In genomic region chr3:53213276-53213675, GRCh38 we compare ENCODE assay signal across 25 cellular contexts.
"Had no signal": no experiment of that assay in that cellular context is flagged by ENCODE, and none has a peak within 500 bp of the region (broad histone marks: within the 10 kb centered on the region; RNA-seq: fewer than 3 reads in every experiment).

No MANE protein-coding gene starts in this region.

- H3K27me3 ChIP-seq: adrenal gland, body of pancreas, colonic mucosa, esophagus squamous epithelium, gastroesophageal sphincter had no signal

- DNase-seq: activated CD4-positive, alpha-beta memory T cell treated with anti-CD3 and anti-CD28 coated beads for 36 hours; activated CD4-positive, alpha-beta T cell treated with anti-CD3 and anti-CD28 coated beads for 36 hours; activated CD4-positive, alpha-beta T cell treated with anti-CD3 and anti-CD28 coated beads, Interleukin-2, amount 10 ng/mL, durations not matched to agents 24 days and 14 days; activated CD4-positive, CD25-positive, alpha-beta regulatory T cell; activated CD4-positive, CD25-positive, alpha-beta regulatory T cell treated with anti-CD3 and anti-CD28 coated beads, Interleukin-2, amount 50 U/mL, for 72 hours; activated effector memory CD4-positive, alpha-beta T cell treated with Interleukin-2 at 50 U/mL for 16 hours; activated gamma-delta T cell treated with Interleukin-2 at 50 U/mL for 16 hours; activated naive CD4-positive, alpha-beta T cell treated with anti-CD3 and anti-CD28 coated beads, Interleukin-2, amount 50 U/mL, for 16 hours; activated naive CD4-positive, alpha-beta T cell treated with Interleukin-2 at 50 U/mL for 16 hours; activated naive CD8-positive, alpha-beta T cell treated with anti-CD3 and anti-CD28 coated beads, Interleukin-2, amount 50 U/mL, for 24 hours; activated T-cell treated with anti-CD3 and anti-CD28 coated beads, Interleukin-2, amount 50 U/mL, for 4 hours; adrenal gland; amygdala; body of pancreas; central memory CD4-positive, alpha-beta T cell; cerebellar nuclear complex; colonic mucosa; effector CD8-positive, alpha-beta T cell; esophagus squamous epithelium; foreskin melanocyte; T-helper 2 cell had no signal

- H3K27ac Mint-ChIP-seq: activated CD4-positive, alpha-beta memory T cell treated with anti-CD3 and anti-CD28 coated beads for 36 hours; activated CD4-positive, alpha-beta T cell treated with anti-CD3 and anti-CD28 coated beads for 36 hours; activated CD4-positive, alpha-beta T cell treated with anti-CD3 and anti-CD28 coated beads, Interleukin-2, amount 10 ng/mL, durations not matched to agents 24 days and 14 days; activated naive CD8-positive, alpha-beta T cell; activated naive CD8-positive, alpha-beta T cell treated with anti-CD3 and anti-CD28 coated beads, Interleukin-2, amount 50 U/mL, for 24 hours; activated T-helper 17 cell treated with anti-CD3 and anti-CD28 coated beads, Interleukin-2, amount 50 U/mL, for 72 hours had no signal

- H3K4me1 ChIP-seq: adrenal gland, body of pancreas, colonic mucosa, esophagus squamous epithelium, gastroesophageal sphincter had no signal

- H3K4me3 ChIP-seq: adrenal gland, body of pancreas, colonic mucosa, esophagus squamous epithelium, gastroesophageal sphincter had no signal

- H3K9me3 Mint-ChIP-seq: activated naive CD8-positive, alpha-beta T cell treated with anti-CD3 and anti-CD28 coated beads, Interleukin-2, amount 50 U/mL, for 24 hours; activated T-helper 17 cell treated with anti-CD3 and anti-CD28 coated beads, Interleukin-2, amount 50 U/mL, for 72 hours had no signal

- ATAC-seq: activated CD4-positive, alpha-beta T cell treated with anti-CD3 and anti-CD28 coated beads for 36 hours; activated naive CD8-positive, alpha-beta T cell treated with anti-CD3 and anti-CD28 coated beads, Interleukin-2, amount 50 U/mL, for 24 hours; activated T-cell treated with anti-CD3 and anti-CD28 coated beads, Interleukin-2, amount 50 U/mL, for 4 hours; activated T-helper 17 cell treated with anti-CD3 and anti-CD28 coated beads, Interleukin-2, amount 50 U/mL, for 72 hours; body of pancreas; gastroesophageal sphincter had no signal

- H3K9me3 ChIP-seq: adrenal gland, colonic mucosa had no signal

- H3K27me3 Mint-ChIP-seq: activated CD4-positive, alpha-beta T cell treated with anti-CD3 and anti-CD28 coated beads for 36 hours; activated naive CD8-positive, alpha-beta T cell; activated T-helper 17 cell treated with anti-CD3 and anti-CD28 coated beads, Interleukin-2, amount 50 U/mL, for 72 hours had no signal

- H3K36me3 Mint-ChIP-seq: activated CD4-positive, alpha-beta memory T cell treated with anti-CD3 and anti-CD28 coated beads for 36 hours had no signal

- H3K27ac ChIP-seq: adrenal gland, body of pancreas, colonic mucosa, epithelial cell of prostate, esophagus squamous epithelium, gastroesophageal sphincter had no signal

- H3K36me3 ChIP-seq: adrenal gland, colonic mucosa, esophagus squamous epithelium, gastroesophageal sphincter had no signal

- H3K4me3 Mint-ChIP-seq: activated CD4-positive, alpha-beta memory T cell treated with anti-CD3 and anti-CD28 coated beads for 36 hours; activated CD4-positive, alpha-beta T cell treated with anti-CD3 and anti-CD28 coated beads for 36 hours; activated CD4-positive, alpha-beta T cell treated with anti-CD3 and anti-CD28 coated beads, Interleukin-2, amount 10 ng/mL, durations not matched to agents 24 days and 14 days; activated naive CD8-positive, alpha-beta T cell; activated naive CD8-positive, alpha-beta T cell treated with anti-CD3 and anti-CD28 coated beads, Interleukin-2, amount 50 U/mL, for 24 hours; activated T-cell treated with anti-CD3 and anti-CD28 coated beads, Interleukin-2, amount 50 U/mL, for 4 hours; activated T-helper 17 cell treated with anti-CD3 and anti-CD28 coated beads, Interleukin-2, amount 50 U/mL, for 72 hours had no signal
